ENCODE assay signal across 10 cellular contexts in genomic region chr17:45705123-45706009, GRCh38.
DNase-seq lines count a peak whose midpoint lies in the region; ATAC-seq and TF ChIP-seq lines count a peak whose summit lies in the region.
"Had no signal": no experiment of that assay in that cellular context is flagged by ENCODE, and none has a peak within 500 bp of the region (broad histone marks: within the 10 kb centered on the region; RNA-seq: fewer than 3 reads in every experiment).

No MANE protein-coding gene starts in this region.

- in situ Hi-C loops in Caki2 (cut with HindIII; ENCODE audit: low pct_unique_long_range_greater_than_20kb, low sequenced_read_pairs): no loop called here

- WGBS in lung, 2 donors: 63 to 64% methylated on average over 5 of the region's 5 CpGs

- H3K9me3 ChIP-seq in HEK293 (ENCODE audit: control insufficient read depth, insufficient read depth, low read depth, low read length): no peaks in the 10 kb centered on the region
- H3K9me3 ChIP-seq in lung (ENCODE audit: control insufficient read depth in 2 of 2, insufficient read depth in 1 of 2, low read length in 1 of 2): peaks cover 0 to 5% of the 10 kb centered on the region in 2 donors

- no peaks in the 10 kb centered on the region for H3K27me3 ChIP-seq in lung (ENCODE audit: control insufficient read depth, insufficient read depth)

- POLR2A ChIA-PET in HEK293 (lab: Yijun Ruan, JAX): no interaction called here

- H3K36me3 Mint-ChIP-seq in activated naive CD8-positive, alpha-beta T cell treated with anti-CD3 and anti-CD28 coated beads for 36 hours: no peaks in the 10 kb centered on the region

- TF ChIP-seq CTCF in HEK293 (tag by site-specific recombination; IDR thresholded peaks at IDR 0.05) (no peak), lung (IDR thresholded peaks at IDR 0.05; ENCODE audit: control extremely low read depth, extremely low read depth) (no peak), GM20000 (IDR thresholded peaks at IDR 0.05; ENCODE audit: extremely low read depth, missing control alignments) (no peak)

- DNase-seq in Caki2 (ENCODE audit: low read depth) (peak; percentile 76), lung (ENCODE audit: low spot score) (no peak), GM20000 (ENCODE audit: low spot score) (no peak), NCI-H1048 (lab: John Stamatoyannopoulos, UW) (no peak), NCI-H1436 (lab: John Stamatoyannopoulos, UW) (no peak)
- peak; percentile 4 for DNase-seq in activated naive CD8-positive, alpha-beta T cell treated with anti-CD3 and anti-CD28 coated beads for 36 hours
- DNase-seq: activated gamma-delta T cell treated with Interleukin-2 at 50 U/mL for 16 hours; effector CD8-positive, alpha-beta T cell; NCI-H524 had no signal

- H3K4me3 ChIP-seq in HEK293 (ENCODE audit: low read depth, low read length) (no peak overlapping the region), lung (no peak overlapping the region)

- H3K9me3 Mint-ChIP-seq in activated naive CD8-positive, alpha-beta T cell treated with anti-CD3 and anti-CD28 coated beads for 36 hours: no peaks in the 10 kb centered on the region

- no peaks in the 10 kb centered on the region for H3K36me3 ChIP-seq in HEK293 (ENCODE audit: control insufficient read depth in 2 of 2, insufficient read depth in 1 of 2, low read length in 2 of 2)
- no peaks in the 10 kb centered on the region for H3K36me3 ChIP-seq in lung (ENCODE audit: control insufficient read depth in 2 of 2, insufficient read depth in 2 of 2, low read length in 2 of 2)

- H3K4me1 Mint-ChIP-seq in activated naive CD8-positive, alpha-beta T cell treated with anti-CD3 and anti-CD28 coated beads for 36 hours: peaks cover 6% of the 10 kb centered on the region

- peaks cover 30% of the 10 kb centered on the region for H3K27me3 Mint-ChIP-seq in activated naive CD8-positive, alpha-beta T cell treated with anti-CD3 and anti-CD28 coated beads for 36 hours

- H3K27ac Mint-ChIP-seq in activated naive CD8-positive, alpha-beta T cell treated with anti-CD3 and anti-CD28 coated beads for 36 hours: no peak overlapping the region

- CTCF ChIA-PET in HEK293 (lab: Yijun Ruan, JAX): interaction anchor here (0.6 kb wide), 1 partner anchor 9 kb away, joined by 3 read pairs; no protein-coding TSS in a partner anchor

- H3K4me1 ChIP-seq in HEK293 (ENCODE audit: control insufficient read depth, insufficient read depth, low read length): 0 out of 2 replicates have a peak, but pooled peaks cover 2% of the 10 kb centered on the region
- H3K4me1 ChIP-seq in lung (ENCODE audit: control insufficient read depth in 2 of 2, insufficient read depth in 2 of 2, low read length in 2 of 2): no peaks in the 10 kb centered on the region

- ATAC-seq in lung (ENCODE audit: insufficient read depth, low FRiP score): peak; percentile 19

- no peak overlapping the region for H3K27ac ChIP-seq in HEK293 (ENCODE audit: extremely low read depth, low read depth, low read length)
- no peak overlapping the region for H3K27ac ChIP-seq in lung (ENCODE audit: low read depth in 1 of 2, low read length in 1 of 2)

- no peak overlapping the region for H3K4me3 Mint-ChIP-seq in activated naive CD8-positive, alpha-beta T cell treated with anti-CD3 and anti-CD28 coated beads for 36 hours

TF ChIP-seq in HEK293, 187 proteins besides CTCF, POLR2A, EP300 and RAD21 (continues in another document):
- TF ChIP-seq TCF7L2 (IDR thresholded peaks at IDR 0.05; ENCODE audit: borderline replicate concordance, low read depth, low read length) (no peak), ZNF366 (tag by site-specific recombination; conservative IDR thresholded peaks at IDR 0.05) (no peak), KLF17 (tag by site-specific recombination; IDR thresholded peaks at IDR 0.05) (peak; percentile 95), MEIS1 (CRISPR knock-in tag; IDR thresholded peaks at IDR 0.05; ENCODE audit: borderline replicate concordance) (no peak), ZNF791 (tag by site-specific recombination; IDR thresholded peaks at IDR 0.05) (no peak), KLF10 (tag by site-specific recombination; IDR thresholded peaks at IDR 0.05) (no peak), ZNF626 (tag by site-specific recombination; IDR thresholded peaks at IDR 0.05) (no peak), ZNF169 (tag by site-specific recombination; IDR thresholded peaks at IDR 0.05) (no peak), ZFHX2 (tag by site-specific recombination; conservative IDR thresholded peaks at IDR 0.05) (peak; percentile 94), ZBTB17 (tag by site-specific recombination; IDR thresholded peaks at IDR 0.05) (no peak), ZNF311 (tag by site-specific recombination; IDR thresholded peaks at IDR 0.05; ENCODE audit: borderline replicate concordance) (no peak), ZNF140 (tag by site-specific recombination; IDR thresholded peaks at IDR 0.05) (no peak), GLI4 (tag by site-specific recombination; IDR thresholded peaks at IDR 0.05) (no peak), ZNF23 (tag by site-specific recombination; IDR thresholded peaks at IDR 0.05; ENCODE audit: borderline replicate concordance) (no peak), PRDM1 (tag by site-specific recombination; IDR thresholded peaks at IDR 0.05) (peak; percentile 94), ZNF514 (tag by site-specific recombination; IDR thresholded peaks at IDR 0.05) (no peak), SCRT2 (tag by site-specific recombination; IDR thresholded peaks at IDR 0.05) (peak; percentile 86), ZNF2 (tag by site-specific recombination; IDR thresholded peaks at IDR 0.05) (no peak), ZNF513 (tag by site-specific recombination; IDR thresholded peaks at IDR 0.05) (no peak), SETDB1 (IDR thresholded peaks at IDR 0.05; ENCODE audit: insufficient read length, low read length) (no peak), ZNF211 (tag by site-specific recombination; IDR thresholded peaks at IDR 0.05; ENCODE audit: low read depth) (no peak), GLIS2 (tag by site-specific recombination; IDR thresholded peaks at IDR 0.05) (no peak), ZNF121 (tag by site-specific recombination; IDR thresholded peaks at IDR 0.05) (no peak)
- TF ChIP-seq, protein P1, sequence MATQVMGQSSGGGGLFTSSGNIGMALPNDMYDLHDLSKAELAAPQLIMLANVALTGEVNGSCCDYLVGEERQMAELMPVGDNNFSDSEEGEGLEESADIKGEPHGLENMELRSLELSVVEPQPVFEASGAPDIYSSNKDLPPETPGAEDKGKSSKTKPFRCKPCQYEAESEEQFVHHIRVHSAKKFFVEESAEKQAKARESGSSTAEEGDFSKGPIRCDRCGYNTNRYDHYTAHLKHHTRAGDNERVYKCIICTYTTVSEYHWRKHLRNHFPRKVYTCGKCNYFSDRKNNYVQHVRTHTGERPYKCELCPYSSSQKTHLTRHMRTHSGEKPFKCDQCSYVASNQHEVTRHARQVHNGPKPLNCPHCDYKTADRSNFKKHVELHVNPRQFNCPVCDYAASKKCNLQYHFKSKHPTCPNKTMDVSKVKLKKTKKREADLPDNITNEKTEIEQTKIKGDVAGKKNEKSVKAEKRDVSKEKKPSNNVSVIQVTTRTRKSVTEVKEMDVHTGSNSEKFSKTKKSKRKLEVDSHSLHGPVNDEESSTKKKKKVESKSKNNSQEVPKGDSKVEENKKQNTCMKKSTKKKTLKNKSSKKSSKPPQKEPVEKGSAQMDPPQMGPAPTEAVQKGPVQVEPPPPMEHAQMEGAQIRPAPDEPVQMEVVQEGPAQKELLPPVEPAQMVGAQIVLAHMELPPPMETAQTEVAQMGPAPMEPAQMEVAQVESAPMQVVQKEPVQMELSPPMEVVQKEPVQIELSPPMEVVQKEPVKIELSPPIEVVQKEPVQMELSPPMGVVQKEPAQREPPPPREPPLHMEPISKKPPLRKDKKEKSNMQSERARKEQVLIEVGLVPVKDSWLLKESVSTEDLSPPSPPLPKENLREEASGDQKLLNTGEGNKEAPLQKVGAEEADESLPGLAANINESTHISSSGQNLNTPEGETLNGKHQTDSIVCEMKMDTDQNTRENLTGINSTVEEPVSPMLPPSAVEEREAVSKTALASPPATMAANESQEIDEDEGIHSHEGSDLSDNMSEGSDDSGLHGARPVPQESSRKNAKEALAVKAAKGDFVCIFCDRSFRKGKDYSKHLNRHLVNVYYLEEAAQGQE (tag by site-specific recombination; IDR thresholded peaks at IDR 0.05): no peak
- TF ChIP-seq, protein P2, sequence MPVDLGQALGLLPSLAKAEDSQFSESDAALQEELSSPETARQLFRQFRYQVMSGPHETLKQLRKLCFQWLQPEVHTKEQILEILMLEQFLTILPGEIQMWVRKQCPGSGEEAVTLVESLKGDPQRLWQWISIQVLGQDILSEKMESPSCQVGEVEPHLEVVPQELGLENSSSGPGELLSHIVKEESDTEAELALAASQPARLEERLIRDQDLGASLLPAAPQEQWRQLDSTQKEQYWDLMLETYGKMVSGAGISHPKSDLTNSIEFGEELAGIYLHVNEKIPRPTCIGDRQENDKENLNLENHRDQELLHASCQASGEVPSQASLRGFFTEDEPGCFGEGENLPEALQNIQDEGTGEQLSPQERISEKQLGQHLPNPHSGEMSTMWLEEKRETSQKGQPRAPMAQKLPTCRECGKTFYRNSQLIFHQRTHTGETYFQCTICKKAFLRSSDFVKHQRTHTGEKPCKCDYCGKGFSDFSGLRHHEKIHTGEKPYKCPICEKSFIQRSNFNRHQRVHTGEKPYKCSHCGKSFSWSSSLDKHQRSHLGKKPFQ (tag by site-specific recombination; IDR thresholded peaks at IDR 0.05): no peak

Comparison
In these comparisons a context has a peak if more than half of its experiments do, and no peak if none do; other contexts are left out.
1. DNase-seq: peak in Caki2 (single experiment) and activated naive CD8-positive, alpha-beta T cell treated with anti-CD3 and anti-CD28 coated beads for 36 hours (single experiment); none in lung (single experiment), GM20000 (single experiment), NCI-H1048 (single experiment) and NCI-H1436 (single experiment).